7 cellular contexts compared by ENCODE assay signal in genomic region chr2:167803449-167803988, GRCh38.
"Had no signal": no experiment of that assay in that cellular context is flagged by ENCODE, and none has a peak within 500 bp of the region (broad histone marks: within the 10 kb centered on the region; RNA-seq: fewer than 3 reads in every experiment).

No MANE protein-coding gene starts in this region.

- ATAC-seq: HCT116 had no signal

- DNase-seq: GM23248, GOT3, H7, HFFc6, KBM-7 had no signal

- FAIRE-seq: HTR-8/SVneo had no signal
